1 cellular context compared by ENCODE assay signal in the genomic region with DNA sequence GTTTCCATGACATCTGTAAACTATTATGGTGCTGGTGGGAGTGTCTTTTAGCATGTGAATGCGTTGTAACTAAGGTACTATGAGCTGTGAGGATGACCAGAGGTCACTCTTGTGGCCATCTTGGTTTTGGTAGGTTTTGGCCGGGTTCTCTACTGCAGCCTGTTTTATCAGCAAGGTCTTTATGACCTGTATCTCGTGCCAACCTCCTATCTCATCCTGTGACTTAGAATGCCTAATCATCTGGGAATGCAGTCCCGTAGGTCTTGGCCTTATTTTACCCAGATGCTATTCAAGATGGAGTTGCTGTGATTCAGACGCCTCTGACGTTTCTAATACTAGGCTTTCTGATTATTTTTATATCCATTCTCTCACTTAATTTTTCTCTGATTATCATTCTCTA.
TF ChIP-seq lines count a peak whose summit lies in the region.

No MANE protein-coding gene starts in this region.

TF ChIP-seq in IMR-90, 13 proteins besides CTCF, POLR2A, EP300 and RAD21 (continued from another document):
- TF ChIP-seq MAZ (IDR thresholded peaks at IDR 0.05; ENCODE audit: borderline replicate concordance, low read depth, low read length) = no peak
- no peak for TF ChIP-seq CEBPB (IDR thresholded peaks at IDR 0.05; ENCODE audit: low read depth, low read length)
- TF ChIP-seq RFX5 (IDR thresholded peaks at IDR 0.05; ENCODE audit: low read depth, low read length) = no peak
- no peak for TF ChIP-seq FOS (IDR thresholded peaks at IDR 0.05; ENCODE audit: low read depth, low read length)
- TF ChIP-seq CHD1 (IDR thresholded peaks at IDR 0.05; ENCODE audit: low read depth, low read length) = no peak
- TF ChIP-seq SMC3 (IDR thresholded peaks at IDR 0.05; ENCODE audit: low read depth, low read length) = no peak
